Comparison of ENCODE assay signal across 2 cellular contexts in genomic region chr18:12973562-12974213, GRCh38.
TF ChIP-seq lines count a peak whose summit lies in the region.

No MANE protein-coding gene starts in this region.

TF ChIP-seq in HEK293, 187 proteins besides CTCF, POLR2A, EP300 and RAD21:
- TF ChIP-seq ZSCAN30 (tag by site-specific recombination; IDR thresholded peaks at IDR 0.05), result no peak
- TF ChIP-seq, protein P1, sequence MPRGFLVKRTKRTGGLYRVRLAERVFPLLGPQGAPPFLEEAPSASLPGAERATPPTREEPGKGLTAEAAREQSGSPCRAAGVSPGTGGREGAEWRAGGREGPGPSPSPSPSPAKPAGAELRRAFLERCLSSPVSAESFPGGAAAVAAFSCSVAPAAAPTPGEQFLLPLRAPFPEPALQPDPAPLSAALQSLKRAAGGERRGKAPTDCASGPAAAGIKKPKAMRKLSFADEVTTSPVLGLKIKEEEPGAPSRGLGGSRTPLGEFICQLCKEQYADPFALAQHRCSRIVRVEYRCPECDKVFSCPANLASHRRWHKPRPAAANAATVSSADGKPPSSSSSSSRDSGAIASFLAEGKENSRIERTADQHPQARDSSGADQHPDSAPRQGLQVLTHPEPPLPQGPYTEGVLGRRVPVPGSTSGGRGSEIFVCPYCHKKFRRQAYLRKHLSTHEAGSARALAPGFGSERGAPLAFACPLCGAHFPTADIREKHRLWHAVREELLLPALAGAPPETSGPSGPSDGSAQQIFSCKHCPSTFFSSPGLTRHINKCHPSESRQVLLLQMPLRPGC (tag by site-specific recombination; IDR thresholded peaks at IDR 0.05), result no peak
- TF ChIP-seq, protein P2, sequence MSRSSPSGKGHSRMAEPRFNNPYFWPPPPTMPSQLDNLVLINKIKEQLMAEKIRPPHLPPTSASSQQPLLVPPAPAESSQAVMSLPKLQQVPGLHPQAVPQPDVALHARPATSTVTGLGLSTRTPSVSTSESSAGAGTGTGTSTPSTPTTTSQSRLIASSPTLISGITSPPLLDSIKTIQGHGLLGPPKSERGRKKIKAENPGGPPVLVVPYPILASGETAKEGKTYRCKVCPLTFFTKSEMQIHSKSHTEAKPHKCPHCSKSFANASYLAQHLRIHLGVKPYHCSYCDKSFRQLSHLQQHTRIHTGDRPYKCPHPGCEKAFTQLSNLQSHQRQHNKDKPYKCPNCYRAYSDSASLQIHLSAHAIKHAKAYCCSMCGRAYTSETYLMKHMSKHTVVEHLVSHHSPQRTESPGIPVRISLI (tag by site-specific recombination; IDR thresholded peaks at IDR 0.05), result no peak
- no peak for TF ChIP-seq ZNF248 (tag by site-specific recombination; IDR thresholded peaks at IDR 0.05)
- peak; percentile 42; the same call in 1 of the 2 replicates for TF ChIP-seq ZNF548 (tag by site-specific recombination; IDR thresholded peaks at IDR 0.05)
- TF ChIP-seq ZNF747 (tag by site-specific recombination; IDR thresholded peaks at IDR 0.05), result no peak
- TF ChIP-seq ZNF114 (tag by site-specific recombination; IDR thresholded peaks at IDR 0.05), result no peak
- TF ChIP-seq ZNF837 (tag by site-specific recombination; IDR thresholded peaks at IDR 0.05), result no peak

TF ChIP-seq in K562, 482 proteins besides CTCF, POLR2A, EP300 and RAD21:
- TF ChIP-seq CBFA2T3 (IDR thresholded peaks at IDR 0.05) (peak; percentile 62), STAT5A (IDR thresholded peaks at IDR 0.05; ENCODE audit: borderline replicate concordance, low read length) (peak; percentile 24; the same call in 1 of the 2 replicates), TRIM28 (IDR thresholded peaks at IDR 0.05) (peak; percentile 81; the same call in 1 of the 2 replicates), TRIM24 (IDR thresholded peaks at IDR 0.05) (peak; percentile 45 to 60; a peak in 3 of 4 replicates), PYGO2 (tag; IDR thresholded peaks at IDR 0.05) (no peak), SMAD4 (CRISPR knock-in tag; conservative IDR thresholded peaks at IDR 0.05) (peak; percentile 37; the same call in 1 of the 2 replicates), MLX (CRISPR knock-in tag; conservative IDR thresholded peaks at IDR 0.05) (no peak), DPF2 (IDR thresholded peaks at IDR 0.05) (peak; percentile 27; the same call in 1 of the 2 replicates), TAL1 (IDR thresholded peaks at IDR 0.05) (peak; percentile 43; the same call in 1 of the 2 replicates), NFE2L1 (tag; IDR thresholded peaks at IDR 0.05; ENCODE audit: borderline replicate concordance, low read depth) (no peak), CBX3 (IDR thresholded peaks at IDR 0.05; ENCODE audit: borderline replicate concordance in 1 of 2, low read length in 2 of 2) (peak in 1 of 2 experiments; percentile 86; a peak in 1 of 3 replicates), ZNF584 (CRISPR knock-in tag; IDR thresholded peaks at IDR 0.05; ENCODE audit: low read depth) (no peak), TEAD4 (IDR thresholded peaks at IDR 0.05; ENCODE audit: low read length) (peak; percentile 20; the same call in 1 of the 2 replicates), TEAD4 (CRISPR knock-in tag; IDR thresholded peaks at IDR 0.05; ENCODE audit: borderline replicate concordance) (no peak), TCF3 (CRISPR knock-in tag; IDR thresholded peaks at IDR 0.05) (peak; percentile 68), TFE3 (CRISPR knock-in tag; IDR thresholded peaks at IDR 0.05) (peak; percentile 33; the same call in 1 of the 2 replicates), ARID1B (IDR thresholded peaks at IDR 0.05) (peak; percentile 44; the same call in 1 of the 2 replicates), ETS2 (tag; IDR thresholded peaks at IDR 0.05; ENCODE audit: borderline replicate concordance, poor library complexity, severe bottlenecking) (no peak), MTA2 (IDR thresholded peaks at IDR 0.05; ENCODE audit: low read depth) (0 out of 2 replicates have a peak, but pooled peaks have one; percentile 6)
- TF ChIP-seq, protein P3, sequence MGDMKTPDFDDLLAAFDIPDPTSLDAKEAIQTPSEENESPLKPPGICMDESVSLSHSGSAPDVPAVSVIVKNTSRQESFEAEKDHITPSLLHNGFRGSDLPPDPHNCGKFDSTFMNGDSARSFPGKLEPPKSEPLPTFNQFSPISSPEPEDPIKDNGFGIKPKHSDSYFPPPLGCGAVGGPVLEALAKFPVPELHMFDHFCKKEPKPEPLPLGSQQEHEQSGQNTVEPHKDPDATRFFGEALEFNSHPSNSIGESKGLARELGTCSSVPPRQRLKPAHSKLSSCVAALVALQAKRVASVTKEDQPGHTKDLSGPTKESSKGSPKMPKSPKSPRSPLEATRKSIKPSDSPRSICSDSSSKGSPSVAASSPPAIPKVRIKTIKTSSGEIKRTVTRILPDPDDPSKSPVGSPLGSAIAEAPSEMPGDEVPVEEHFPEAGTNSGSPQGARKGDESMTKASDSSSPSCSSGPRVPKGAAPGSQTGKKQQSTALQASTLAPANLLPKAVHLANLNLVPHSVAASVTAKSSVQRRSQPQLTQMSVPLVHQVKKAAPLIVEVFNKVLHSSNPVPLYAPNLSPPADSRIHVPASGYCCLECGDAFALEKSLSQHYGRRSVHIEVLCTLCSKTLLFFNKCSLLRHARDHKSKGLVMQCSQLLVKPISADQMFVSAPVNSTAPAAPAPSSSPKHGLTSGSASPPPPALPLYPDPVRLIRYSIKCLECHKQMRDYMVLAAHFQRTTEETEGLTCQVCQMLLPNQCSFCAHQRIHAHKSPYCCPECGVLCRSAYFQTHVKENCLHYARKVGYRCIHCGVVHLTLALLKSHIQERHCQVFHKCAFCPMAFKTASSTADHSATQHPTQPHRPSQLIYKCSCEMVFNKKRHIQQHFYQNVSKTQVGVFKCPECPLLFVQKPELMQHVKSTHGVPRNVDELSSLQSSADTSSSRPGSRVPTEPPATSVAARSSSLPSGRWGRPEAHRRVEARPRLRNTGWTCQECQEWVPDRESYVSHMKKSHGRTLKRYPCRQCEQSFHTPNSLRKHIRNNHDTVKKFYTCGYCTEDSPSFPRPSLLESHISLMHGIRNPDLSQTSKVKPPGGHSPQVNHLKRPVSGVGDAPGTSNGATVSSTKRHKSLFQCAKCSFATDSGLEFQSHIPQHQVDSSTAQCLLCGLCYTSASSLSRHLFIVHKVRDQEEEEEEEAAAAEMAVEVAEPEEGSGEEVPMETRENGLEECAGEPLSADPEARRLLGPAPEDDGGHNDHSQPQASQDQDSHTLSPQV (IDR thresholded peaks at IDR 0.05), result no peak
